In genomic region chrX:149208285-149208684, GRCh38 we compare ENCODE assay signal across 24 cellular contexts.
A peak's percentile ranks its signal among the peaks of the same experiment; 100 is the strongest.
DNase-seq lines count a peak whose midpoint lies in the region; ATAC-seq, FAIRE-seq and TF ChIP-seq lines count a peak whose summit lies in the region.
"Had no signal": no experiment of that assay in that cellular context is flagged by ENCODE, and none has a peak within 500 bp of the region (broad histone marks: within the 10 kb centered on the region; RNA-seq: fewer than 3 reads in every experiment).

No MANE protein-coding gene starts in this region.

- peaks cover 5% of the 10 kb centered on the region for H3K9me3 Mint-ChIP-seq in nephron
- H3K9me3 Mint-ChIP-seq: CD4-positive, alpha-beta T cell; CD8-positive, alpha-beta memory T cell; GM23338 had no signal

- TF ChIP-seq POLR2A in GM12892 (IDR thresholded peaks at IDR 0.05; ENCODE audit: low read depth, low read length) = no peak
- TF ChIP-seq POLR2A in ovary (IDR thresholded peaks at IDR 0.05) = no peak

- no peak overlapping the region for H3K4me3 Mint-ChIP-seq in nephron
- H3K4me3 Mint-ChIP-seq: CD14-positive monocyte; CD4-positive, alpha-beta T cell; CD8-positive, alpha-beta memory T cell; GM23338; H9 had no signal

- DNase-seq in GM12892 (ENCODE audit: insufficient read length) (no peak), stromal cell of bone marrow (ENCODE audit: low read depth) (peak; percentile 21), ovary (no peak), left ventricle myocardium superior (no peak), NCI-H187 treated with DMSO at 0.1 percent for 48 hours (lab: John Stamatoyannopoulos, UW) (no peak)
- DNase-seq: 8988T; ACHN; AML-193; BE2C; Calu3; CD4-positive, alpha-beta T cell; CD8-positive, alpha-beta memory T cell; COR-L47; DMS53; DMS79 treated with DMSO at 0.1 percent for 48 hours; H9 had no signal

- no peaks in the 10 kb centered on the region for H3K4me1 ChIP-seq in ovary (ENCODE audit: insufficient read depth)
- H3K4me1 ChIP-seq: A549, BE2C had no signal

- intact Hi-C loops in ovary (cut with DNase I) (no loop called here), left ventricle myocardium superior (cut with micrococcal nuclease) (no loop called here)

- H3K9me3 ChIP-seq in ovary = no peaks in the 10 kb centered on the region
- H3K9me3 ChIP-seq: A549; BE2C; BLaER1 treated with 17β-estradiol and CSF1 and Interleukin-3, amounts not matched to agents 10 nM and 100 nM had no signal

- 18 to 32% (median 21%) methylated on average over 3 of the region's 3 CpGs for WGBS in ovary, 3 donors

- H3K4me3 ChIP-seq in ovary = no peak overlapping the region
- H3K4me3 ChIP-seq: A549; BLaER1 treated with 17β-estradiol and CSF1 and Interleukin-3, amounts not matched to agents 10 nM and 100 nM; GM23338 had no signal

- no peaks in the 10 kb centered on the region for H3K36me3 Mint-ChIP-seq in nephron (ENCODE audit: low read depth)
- H3K36me3 Mint-ChIP-seq: CD14-positive monocyte; CD8-positive, alpha-beta memory T cell had no signal

- H3K4me1 Mint-ChIP-seq in nephron = peaks cover 15% of the 10 kb centered on the region
- H3K4me1 Mint-ChIP-seq: CD8-positive, alpha-beta memory T cell; GM23338; H9 had no signal

- no peak for TF ChIP-seq CTCF in nephron (IDR thresholded peaks at IDR 0.05; ENCODE audit: unreplicated experiment in 3 of 3)
- no peak for TF ChIP-seq CTCF in ovary (IDR thresholded peaks at IDR 0.05)

- H3K27me3 ChIP-seq in ovary = no peaks in the 10 kb centered on the region
- H3K27me3 ChIP-seq: BE2C; BLaER1 treated with 17β-estradiol and CSF1 and Interleukin-3, amounts not matched to agents 10 nM and 100 nM had no signal

- no peaks in the 10 kb centered on the region for H3K27me3 Mint-ChIP-seq in nephron (ENCODE audit: low read depth)
- H3K27me3 Mint-ChIP-seq: CD4-positive, alpha-beta T cell had no signal

- FAIRE-seq in GM12892 (lab: Jason Lieb, UNC) = peak; percentile 30
- FAIRE-seq: A549, G401.6 had no signal

- no peak for TF ChIP-seq EP300 in ovary (IDR thresholded peaks at IDR 0.05)

- H3K27ac Mint-ChIP-seq in nephron = peak overlapping the region; percentile 47 to 59 (median 50)
- H3K27ac Mint-ChIP-seq: CD14-positive monocyte; CD4-positive, alpha-beta T cell; CD8-positive, alpha-beta memory T cell; GM23338; H9 had no signal

- H3K27ac ChIP-seq in ovary = no peak overlapping the region
- H3K27ac ChIP-seq: A549; BLaER1 treated with 17β-estradiol and CSF1 and Interleukin-3, amounts not matched to agents 10 nM and 100 nM had no signal

- ATAC-seq in HG02610 (IDR thresholded peaks at IDR 0.05; ENCODE audit: unreplicated experiment) (peak; percentile 5), left ventricle myocardium superior (no peak)
- ATAC-seq: A549, GM23338, HCT116 had no signal

- no peaks in the 10 kb centered on the region for H3K36me3 ChIP-seq in ovary
- H3K36me3 ChIP-seq: BE2C; BLaER1 treated with 17β-estradiol and CSF1 and Interleukin-3, amounts not matched to agents 10 nM and 100 nM had no signal
